Comparison of ENCODE assay signal across 20 cellular contexts in genomic region chr4:185286571-185286970, GRCh38.
"Had no signal": no experiment of that assay in that cellular context is flagged by ENCODE, and none has a peak within 500 bp of the region (broad histone marks: within the 10 kb centered on the region; RNA-seq: fewer than 3 reads in every experiment).

No MANE protein-coding gene starts in this region.

- H3K4me1 Mint-ChIP-seq: activated naive CD8-positive, alpha-beta T cell treated with anti-CD3 and anti-CD28 coated beads, Interleukin-2, amount 10 ng/mL, durations not matched to agents 7 days and 5 days had no signal

- DNase-seq: activated CD4-positive, CD25-positive, alpha-beta regulatory T cell treated with anti-CD3 and anti-CD28 coated beads, Interleukin-2, amount 50 U/mL, for 72 hours; activated naive CD4-positive, alpha-beta T cell; activated naive CD8-positive, alpha-beta T cell treated with anti-CD3 and anti-CD28 coated beads, Interleukin-2, amount 10 ng/mL, durations not matched to agents 7 days and 5 days; activated T-cell treated with anti-CD3 and anti-CD28 coated beads for 4 hours; brain microvascular endothelial cell; cerebellar nuclear complex; dermis blood vessel endothelial cell; effector memory CD4-positive, alpha-beta T cell; heart left ventricle; mesendoderm; naive thymus-derived CD8-positive, alpha-beta T cell; pancreas; sigmoid colon; spleen; stimulated activated CD4-positive, alpha-beta T cell treated with anti-CD3 and anti-CD28 coated beads, Interleukin-4, amount 100 ng/mL, for 4 hours; stimulated activated naive B cell treated with anti-CD40 and anti-IgM and Interleukin-4, amounts not matched to agents 10 μg/mL and 1 μg/mL and 100 μg/mL, for 72 hours had no signal

- H3K27ac ChIP-seq: brain microvascular endothelial cell, esophagus muscularis mucosa, gastroesophageal sphincter, heart left ventricle, pancreas, sigmoid colon, spleen, tibial nerve, vagina had no signal

- H3K9me3 ChIP-seq: esophagus muscularis mucosa, gastroesophageal sphincter, heart left ventricle, pancreas, sigmoid colon, spleen, tibial nerve, vagina had no signal

- H3K4me3 ChIP-seq: esophagus muscularis mucosa, gastroesophageal sphincter, heart left ventricle, pancreas, sigmoid colon, spleen, tibial nerve, vagina had no signal

- H3K27me3 Mint-ChIP-seq: activated naive CD8-positive, alpha-beta T cell treated with anti-CD3 and anti-CD28 coated beads, Interleukin-2, amount 10 ng/mL, durations not matched to agents 7 days and 5 days; naive thymus-derived CD8-positive, alpha-beta T cell; stimulated activated naive B cell treated with anti-CD40 and anti-IgM and Interleukin-4, amounts not matched to agents 10 μg/mL and 1 μg/mL and 100 μg/mL, for 72 hours had no signal

- H3K27me3 ChIP-seq: brain microvascular endothelial cell, esophagus muscularis mucosa, gastroesophageal sphincter, heart left ventricle, pancreas, sigmoid colon, spleen, tibial nerve, vagina had no signal

- H3K4me1 ChIP-seq: pancreas, spleen, tibial nerve, vagina had no signal

- ATAC-seq: gastroesophageal sphincter; naive thymus-derived CD8-positive, alpha-beta T cell; pancreas; stimulated activated naive B cell treated with anti-CD40 and anti-IgM and Interleukin-4, amounts not matched to agents 10 μg/mL and 1 μg/mL and 100 μg/mL, for 72 hours had no signal

- H3K4me3 Mint-ChIP-seq: activated naive CD8-positive, alpha-beta T cell treated with anti-CD3 and anti-CD28 coated beads, Interleukin-2, amount 10 ng/mL, durations not matched to agents 7 days and 5 days; naive thymus-derived CD8-positive, alpha-beta T cell; stimulated activated naive B cell treated with anti-CD40 and anti-IgM and Interleukin-4, amounts not matched to agents 10 μg/mL and 1 μg/mL and 100 μg/mL, for 72 hours had no signal

- H3K27ac Mint-ChIP-seq: activated naive CD8-positive, alpha-beta T cell treated with anti-CD3 and anti-CD28 coated beads, Interleukin-2, amount 10 ng/mL, durations not matched to agents 7 days and 5 days; naive thymus-derived CD8-positive, alpha-beta T cell; stimulated activated naive B cell treated with anti-CD40 and anti-IgM and Interleukin-4, amounts not matched to agents 10 μg/mL and 1 μg/mL and 100 μg/mL, for 72 hours had no signal

- H3K36me3 ChIP-seq: brain microvascular endothelial cell, vagina had no signal
